ENCODE assay signal across 1 cellular context in genomic region chr2:181656450-181657261, GRCh38.
TF ChIP-seq lines count a peak whose summit lies in the region.

CERKL (minus strand) TSS chr2:181657105; CDS start chr2:181657006, 99 bp downstream.

TF ChIP-seq in HEK293, 187 proteins besides CTCF, POLR2A, EP300 and RAD21 (continued from another document and continues in another):
- TF ChIP-seq, protein P1, sequence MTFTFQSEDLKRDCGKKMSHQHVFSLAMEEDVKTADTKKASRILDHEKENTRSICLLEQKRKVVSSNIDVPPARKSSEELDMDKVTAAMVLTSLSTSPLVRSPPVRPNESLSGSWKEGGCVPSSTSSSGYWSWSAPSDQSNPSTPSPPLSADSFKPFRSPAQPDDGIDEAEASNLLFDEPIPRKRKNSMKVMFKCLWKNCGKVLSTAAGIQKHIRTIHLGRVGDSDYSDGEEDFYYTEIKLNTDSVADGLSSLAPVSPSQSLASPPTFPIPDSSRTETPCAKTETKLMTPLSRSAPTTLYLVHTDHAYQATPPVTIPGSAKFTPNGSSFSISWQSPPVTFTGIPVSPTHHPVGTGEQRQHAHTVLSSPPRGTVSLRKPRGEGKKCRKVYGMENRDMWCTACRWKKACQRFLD (tag by site-specific recombination; IDR thresholded peaks at IDR 0.05), result no peak
- TF ChIP-seq ZNF571 (tag by site-specific recombination; IDR thresholded peaks at IDR 0.05) (no peak), KLF16 (tag by site-specific recombination; IDR thresholded peaks at IDR 0.05) (peak; percentile 52; the same call in 1 of the 2 replicates), ZNF341 (tag by site-specific recombination; IDR thresholded peaks at IDR 0.05; ENCODE audit: low read depth) (peak; percentile 93), KLF7 (tag by site-specific recombination; IDR thresholded peaks at IDR 0.05; ENCODE audit: borderline replicate concordance) (no peak), ZFP37 (tag by site-specific recombination; IDR thresholded peaks at IDR 0.05) (peak; percentile 73; the same call in 1 of the 2 replicates), ZBTB7A (tag by site-specific recombination; IDR thresholded peaks at IDR 0.05; ENCODE audit: low read depth) (no peak), SP7 (tag by site-specific recombination; IDR thresholded peaks at IDR 0.05) (peak; percentile 48), ZSCAN23 (tag by site-specific recombination; IDR thresholded peaks at IDR 0.05) (no peak), ZNF133 (tag by site-specific recombination; IDR thresholded peaks at IDR 0.05) (peak; percentile 90), IKZF3 (tag by site-specific recombination; IDR thresholded peaks at IDR 0.05) (peak; percentile 48; the same call in 1 of the 2 replicates), ZNF274 (IDR thresholded peaks at IDR 0.05; ENCODE audit: low read length) (no peak), ZNF274 (tag by site-specific recombination; IDR thresholded peaks at IDR 0.05; ENCODE audit: borderline replicate concordance) (no peak), ZNF140 (tag by site-specific recombination; IDR thresholded peaks at IDR 0.05) (no peak), ZBTB17 (tag by site-specific recombination; IDR thresholded peaks at IDR 0.05) (no peak; the same call in 1 of the 2 replicates), ZNF560 (tag by site-specific recombination; IDR thresholded peaks at IDR 0.05; ENCODE audit: borderline replicate concordance) (no peak), ZNF48 (tag by site-specific recombination; IDR thresholded peaks at IDR 0.05) (no peak), REPIN1 (tag by site-specific recombination; IDR thresholded peaks at IDR 0.05; ENCODE audit: low read depth) (no peak), ZNF610 (tag by site-specific recombination; IDR thresholded peaks at IDR 0.05; ENCODE audit: borderline replicate concordance) (0 out of 2 replicates have a peak, but pooled peaks have one; percentile 32), ZBTB11 (tag by site-specific recombination; conservative IDR thresholded peaks at IDR 0.05; ENCODE audit: low read depth) (0 out of 2 replicates have a peak, but pooled peaks have one; percentile 19), ZNF501 (tag by site-specific recombination; IDR thresholded peaks at IDR 0.05) (0 out of 2 replicates have a peak, but pooled peaks have one; percentile 62), ZNF76 (tag by site-specific recombination; IDR thresholded peaks at IDR 0.05; ENCODE audit: borderline replicate concordance, low read depth) (peak; percentile 75), SCRT1 (tag by site-specific recombination; IDR thresholded peaks at IDR 0.05; ENCODE audit: borderline replicate concordance) (no peak), ZNF112 (tag by site-specific recombination; IDR thresholded peaks at IDR 0.05) (no peak), ZNF324 (tag by site-specific recombination; IDR thresholded peaks at IDR 0.05) (no peak), ZNF785 (tag by site-specific recombination; IDR thresholded peaks at IDR 0.05) (no peak), ZNF366 (tag by site-specific recombination; conservative IDR thresholded peaks at IDR 0.05) (peak; percentile 65; the same call in 1 of the 2 replicates), GLIS1 (tag by site-specific recombination; IDR thresholded peaks at IDR 0.05) (peak; percentile 79), ZNF707 (tag by site-specific recombination; IDR thresholded peaks at IDR 0.05) (no peak), REST (tag by site-specific recombination; IDR thresholded peaks at IDR 0.05) (no peak), ZFP3 (tag by site-specific recombination; IDR thresholded peaks at IDR 0.05; ENCODE audit: low read depth) (no peak), ZBTB6 (tag by site-specific recombination; IDR thresholded peaks at IDR 0.05) (no peak), ZNF600 (tag by site-specific recombination; IDR thresholded peaks at IDR 0.05) (peak; percentile 80; the same call in 1 of the 2 replicates), ZFP69B (tag by site-specific recombination; IDR thresholded peaks at IDR 0.05) (0 out of 2 replicates have a peak, but pooled peaks have one; percentile 16), SP3 (tag by site-specific recombination; IDR thresholded peaks at IDR 0.05) (peak; percentile 77), KLF9 (tag by site-specific recombination; IDR thresholded peaks at IDR 0.05; ENCODE audit: low read depth) (no peak; the same call in 1 of the 2 replicates), KLF1 (tag by site-specific recombination; IDR thresholded peaks at IDR 0.05) (0 out of 2 replicates have a peak, but pooled peaks have one; percentile 20), ZNF184 (tag by site-specific recombination; IDR thresholded peaks at IDR 0.05) (no peak), ZIC2 (tag by site-specific recombination; IDR thresholded peaks at IDR 0.05) (peak; percentile 67), ZNF223 (tag by site-specific recombination; IDR thresholded peaks at IDR 0.05) (peak; percentile 86)
- TF ChIP-seq, protein P2, sequence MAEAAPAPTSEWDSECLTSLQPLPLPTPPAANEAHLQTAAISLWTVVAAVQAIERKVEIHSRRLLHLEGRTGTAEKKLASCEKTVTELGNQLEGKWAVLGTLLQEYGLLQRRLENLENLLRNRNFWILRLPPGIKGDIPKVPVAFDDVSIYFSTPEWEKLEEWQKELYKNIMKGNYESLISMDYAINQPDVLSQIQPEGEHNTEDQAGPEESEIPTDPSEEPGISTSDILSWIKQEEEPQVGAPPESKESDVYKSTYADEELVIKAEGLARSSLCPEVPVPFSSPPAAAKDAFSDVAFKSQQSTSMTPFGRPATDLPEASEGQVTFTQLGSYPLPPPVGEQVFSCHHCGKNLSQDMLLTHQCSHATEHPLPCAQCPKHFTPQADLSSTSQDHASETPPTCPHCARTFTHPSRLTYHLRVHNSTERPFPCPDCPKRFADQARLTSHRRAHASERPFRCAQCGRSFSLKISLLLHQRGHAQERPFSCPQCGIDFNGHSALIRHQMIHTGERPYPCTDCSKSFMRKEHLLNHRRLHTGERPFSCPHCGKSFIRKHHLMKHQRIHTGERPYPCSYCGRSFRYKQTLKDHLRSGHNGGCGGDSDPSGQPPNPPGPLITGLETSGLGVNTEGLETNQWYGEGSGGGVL (tag by site-specific recombination; IDR thresholded peaks at IDR 0.05), result peak; percentile 91
- TF ChIP-seq, protein P3, sequence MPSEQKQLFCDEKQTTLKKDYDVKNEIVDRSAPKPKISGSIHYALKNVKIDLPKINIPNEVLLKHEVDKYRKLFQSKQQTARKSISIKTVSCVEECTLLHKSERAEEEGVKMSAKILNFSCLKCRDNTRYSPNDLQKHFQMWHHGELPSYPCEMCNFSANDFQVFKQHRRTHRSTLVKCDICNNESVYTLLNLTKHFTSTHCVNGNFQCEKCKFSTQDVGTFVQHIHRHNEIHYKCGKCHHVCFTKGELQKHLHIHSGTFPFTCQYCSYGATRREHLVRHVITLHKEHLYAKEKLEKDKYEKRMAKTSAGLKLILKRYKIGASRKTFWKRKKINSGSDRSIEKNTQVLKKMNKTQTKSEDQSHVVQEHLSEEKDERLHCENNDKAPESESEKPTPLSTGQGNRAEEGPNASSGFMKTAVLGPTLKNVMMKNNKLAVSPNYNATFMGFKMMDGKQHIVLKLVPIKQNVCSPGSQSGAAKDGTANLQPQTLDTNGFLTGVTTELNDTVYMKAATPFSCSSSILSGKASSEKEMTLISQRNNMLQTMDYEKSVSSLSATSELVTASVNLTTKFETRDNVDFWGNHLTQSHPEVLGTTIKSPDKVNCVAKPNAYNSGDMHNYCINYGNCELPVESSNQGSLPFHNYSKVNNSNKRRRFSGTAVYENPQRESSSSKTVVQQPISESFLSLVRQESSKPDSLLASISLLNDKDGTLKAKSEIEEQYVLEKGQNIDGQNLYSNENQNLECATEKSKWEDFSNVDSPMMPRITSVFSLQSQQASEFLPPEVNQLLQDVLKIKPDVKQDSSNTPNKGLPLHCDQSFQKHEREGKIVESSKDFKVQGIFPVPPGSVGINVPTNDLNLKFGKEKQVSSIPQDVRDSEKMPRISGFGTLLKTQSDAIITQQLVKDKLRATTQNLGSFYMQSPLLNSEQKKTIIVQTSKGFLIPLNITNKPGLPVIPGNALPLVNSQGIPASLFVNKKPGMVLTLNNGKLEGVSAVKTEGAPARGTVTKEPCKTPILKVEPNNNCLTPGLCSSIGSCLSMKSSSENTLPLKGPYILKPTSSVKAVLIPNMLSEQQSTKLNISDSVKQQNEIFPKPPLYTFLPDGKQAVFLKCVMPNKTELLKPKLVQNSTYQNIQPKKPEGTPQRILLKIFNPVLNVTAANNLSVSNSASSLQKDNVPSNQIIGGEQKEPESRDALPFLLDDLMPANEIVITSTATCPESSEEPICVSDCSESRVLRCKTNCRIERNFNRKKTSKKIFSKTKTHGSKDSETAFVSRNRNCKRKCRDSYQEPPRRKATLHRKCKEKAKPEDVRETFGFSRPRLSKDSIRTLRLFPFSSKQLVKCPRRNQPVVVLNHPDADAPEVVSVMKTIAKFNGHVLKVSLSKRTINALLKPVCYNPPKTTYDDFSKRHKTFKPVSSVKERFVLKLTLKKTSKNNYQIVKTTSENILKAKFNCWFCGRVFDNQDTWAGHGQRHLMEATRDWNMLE (tag by site-specific recombination; conservative IDR thresholded peaks at IDR 0.05; ENCODE audit: low read depth), result no peak
- TF ChIP-seq, protein P4, sequence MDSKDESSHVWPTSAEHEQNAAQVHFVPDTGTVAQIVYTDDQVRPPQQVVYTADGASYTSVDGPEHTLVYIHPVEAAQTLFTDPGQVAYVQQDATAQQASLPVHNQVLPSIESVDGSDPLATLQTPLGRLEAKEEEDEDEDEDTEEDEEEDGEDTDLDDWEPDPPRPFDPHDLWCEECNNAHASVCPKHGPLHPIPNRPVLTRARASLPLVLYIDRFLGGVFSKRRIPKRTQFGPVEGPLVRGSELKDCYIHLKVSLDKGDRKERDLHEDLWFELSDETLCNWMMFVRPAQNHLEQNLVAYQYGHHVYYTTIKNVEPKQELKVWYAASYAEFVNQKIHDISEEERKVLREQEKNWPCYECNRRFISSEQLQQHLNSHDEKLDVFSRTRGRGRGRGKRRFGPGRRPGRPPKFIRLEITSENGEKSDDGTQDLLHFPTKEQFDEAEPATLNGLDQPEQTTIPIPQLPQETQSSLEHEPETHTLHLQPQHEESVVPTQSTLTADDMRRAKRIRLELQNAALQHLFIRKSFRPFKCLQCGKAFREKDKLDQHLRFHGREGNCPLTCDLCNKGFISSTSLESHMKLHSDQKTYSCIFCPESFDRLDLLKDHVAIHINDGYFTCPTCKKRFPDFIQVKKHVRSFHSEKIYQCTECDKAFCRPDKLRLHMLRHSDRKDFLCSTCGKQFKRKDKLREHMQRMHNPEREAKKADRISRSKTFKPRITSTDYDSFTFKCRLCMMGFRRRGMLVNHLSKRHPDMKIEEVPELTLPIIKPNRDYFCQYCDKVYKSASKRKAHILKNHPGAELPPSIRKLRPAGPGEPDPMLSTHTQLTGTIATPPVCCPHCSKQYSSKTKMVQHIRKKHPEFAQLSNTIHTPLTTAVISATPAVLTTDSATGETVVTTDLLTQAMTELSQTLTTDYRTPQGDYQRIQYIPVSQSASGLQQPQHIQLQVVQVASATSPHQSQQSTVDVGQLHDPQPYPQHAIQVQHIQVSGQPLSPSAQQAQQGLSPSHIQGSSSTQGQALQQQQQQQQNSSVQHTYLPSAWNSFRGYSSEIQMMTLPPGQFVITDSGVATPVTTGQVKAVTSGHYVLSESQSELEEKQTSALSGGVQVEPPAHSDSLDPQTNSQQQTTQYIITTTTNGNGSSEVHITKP (tag by site-specific recombination; IDR thresholded peaks at IDR 0.05), result peak; percentile 47; the same call in 1 of the 2 replicates
